27 cellular contexts compared by ENCODE assay signal in the genomic region with DNA sequence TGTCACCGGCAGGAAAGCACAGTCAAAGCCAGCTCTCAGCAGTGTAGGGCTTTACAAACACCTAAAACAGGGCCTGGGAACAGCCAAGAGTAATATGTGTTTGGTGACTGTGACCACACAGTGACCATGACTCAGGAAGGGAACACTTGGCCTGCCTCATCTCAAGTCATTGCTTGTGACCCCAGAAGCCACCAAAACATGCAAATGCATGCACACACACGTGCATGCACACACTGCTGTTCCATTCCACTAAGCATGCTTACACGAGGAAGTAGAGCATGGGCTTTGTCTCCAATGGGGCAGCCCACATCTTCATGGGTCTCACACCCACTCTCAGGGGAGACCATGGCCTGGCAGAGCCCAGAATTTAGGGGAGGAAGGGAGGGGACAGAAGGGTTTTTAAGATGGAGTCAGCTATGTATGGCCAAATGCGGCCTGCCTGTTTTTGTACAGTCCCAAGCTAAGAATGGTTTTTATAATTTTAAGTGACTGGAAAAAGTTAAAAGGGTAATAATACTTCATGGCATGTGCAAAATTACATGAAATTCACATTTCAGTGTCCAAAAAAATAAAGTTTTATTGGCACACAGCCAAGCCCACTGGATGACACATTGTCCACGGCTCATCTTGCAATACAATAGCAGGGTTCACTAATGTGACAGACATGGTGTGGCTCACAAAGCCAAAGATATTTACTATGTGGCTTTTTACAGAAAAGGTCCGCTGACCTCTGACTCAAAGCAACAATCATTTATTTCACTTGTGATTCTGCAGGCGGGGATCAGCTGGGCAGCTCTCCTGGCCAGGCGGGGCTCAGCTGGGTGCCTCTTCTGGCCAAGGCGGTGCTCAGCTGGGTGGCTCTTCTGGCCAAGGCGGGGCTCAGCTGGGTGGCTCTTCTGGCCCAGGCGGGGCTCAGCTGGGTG. TPM values are rescaled to one million over a fixed set of nuclear protein-coding genes. Genes with fewer than 3 reads are reported as not detected.
DNase-seq lines count a peak whose midpoint lies in the region; ATAC-seq, FAIRE-seq and TF ChIP-seq lines count a peak whose summit lies in the region.
"Had no signal": no experiment of that assay in that cellular context is flagged by ENCODE, and none has a peak within 500 bp of the region (broad histone marks: within the 10 kb centered on the region; RNA-seq: fewer than 3 reads in every experiment).

No MANE protein-coding gene starts in this region.

- DNase-seq in EL (peak; percentile 23), LHCN-M2 (ENCODE audit: low read depth) (peak; percentile 43), astrocyte (ENCODE audit: low read depth) (peak; percentile 20), memory B cell (ENCODE audit: low spot score in 2 of 2) (no peak), nucleus accumbens (lab: John Stamatoyannopoulos, UW) (no peak), NCI-H510A (lab: John Stamatoyannopoulos, UW) (no peak), globus pallidus (ENCODE audit: low spot score) (no peak)
- DNase-seq: activated CD4-positive, alpha-beta T cell treated with anti-CD3 and anti-CD28 coated beads, Interleukin-2, amount 50 U/mL, for 1 hour; AML-193; aorta; DMS79 treated with DMSO at 0.1 percent for 48 hours; erythroblast; gastrocnemius medialis; lower lobe of right lung; NCI-H1105 treated with DMSO at 0.1 percent for 48 hours; NCI-H2029 treated with DMSO at 0.1 percent for 48 hours; stimulated activated CD4-positive, alpha-beta T cell treated with anti-CD3 and anti-CD28 coated beads, Interleukin-2, amount 100 ng/mL, for 48 hours; stimulated activated naive CD4-positive, alpha-beta T cell treated with Interleukin-2 at 50 U/mL for 16 hours; T-helper 17 cell had no signal

- FAIRE-seq in astrocyte (lab: Jason Lieb, UNC): no peak
- FAIRE-seq: keratinocyte had no signal

- H2AFZ ChIP-seq in astrocyte (ENCODE audit: low read depth, low read length): no peak overlapping the region

- no peak overlapping the region for H3K27ac Mint-ChIP-seq in astrocyte (ENCODE audit: unreplicated experiment)
- H3K27ac Mint-ChIP-seq in memory B cell: no peak overlapping the region
- H3K27ac Mint-ChIP-seq: activated naive CD4-positive, alpha-beta T cell treated with anti-CD3 and anti-CD28 coated beads, Interleukin-2, amount 50 U/mL, for 24 hours; activated T-helper 1 cell treated with anti-CD3 and anti-CD28 coated beads, Interleukin-12 subunit alpha, Interleukin-12 subunit beta, Interleukin-2, Interleukin-4 antibody, amounts not matched to agents 30 ng/mL and 10 ng/mL and 1 ng/mL, durations not matched to agents 14 hours and 24 hours and 36 hours; T-helper 17 cell had no signal

- no peaks in the 10 kb centered on the region for H3K36me3 ChIP-seq in astrocyte (ENCODE audit: insufficient read depth, low read length)
- H3K36me3 ChIP-seq: gastrocnemius medialis, lower lobe of right lung, thoracic aorta had no signal

- H3K4me1 Mint-ChIP-seq in astrocyte (ENCODE audit: low read depth, unreplicated experiment) (no peaks in the 10 kb centered on the region), memory B cell (peaks cover 10% of the 10 kb centered on the region)
- H3K4me1 Mint-ChIP-seq: activated naive CD4-positive, alpha-beta T cell treated with anti-CD3 and anti-CD28 coated beads, Interleukin-2, amount 50 U/mL, for 24 hours; T-helper 17 cell had no signal

- H3K27me3 ChIP-seq in astrocyte (ENCODE audit: insufficient read depth, low read length): peaks cover 10% of the 10 kb centered on the region

- no peak overlapping the region for H3K4me3 Mint-ChIP-seq in astrocyte (ENCODE audit: unreplicated experiment)
- no peak overlapping the region for H3K4me3 Mint-ChIP-seq in memory B cell
- H3K4me3 Mint-ChIP-seq: activated naive CD4-positive, alpha-beta T cell treated with anti-CD3 and anti-CD28 coated beads, Interleukin-2, amount 50 U/mL, for 24 hours; activated T-helper 1 cell treated with anti-CD3 and anti-CD28 coated beads, Interleukin-12 subunit alpha, Interleukin-12 subunit beta, Interleukin-2, Interleukin-4 antibody, amounts not matched to agents 30 ng/mL and 10 ng/mL and 1 ng/mL, durations not matched to agents 14 hours and 24 hours and 36 hours; T-helper 17 cell had no signal

- H3K36me3 Mint-ChIP-seq in astrocyte (ENCODE audit: low read depth, unreplicated experiment) (peaks cover 4% of the 10 kb centered on the region), memory B cell (peaks cover 4% of the 10 kb centered on the region)

- no peak for TF ChIP-seq CTCF in astrocyte (IDR thresholded peaks at IDR 0.05; ENCODE audit: insufficient read depth, low read depth, low read length)

- H3K79me2 ChIP-seq in astrocyte (ENCODE audit: insufficient read depth, low read length): no peaks in the 10 kb centered on the region

- peaks cover 4% of the 10 kb centered on the region for H3K4me1 ChIP-seq in astrocyte (ENCODE audit: insufficient read depth, low read length)
- H3K4me1 ChIP-seq: gastrocnemius medialis, lower lobe of right lung had no signal

- peak; percentile 18 for ATAC-seq in memory B cell (ENCODE audit: low read depth)
- ATAC-seq: gastrocnemius medialis, lower lobe of right lung, T-helper 17 cell had no signal

- H3K27ac ChIP-seq in astrocyte (ENCODE audit: low read depth, low read length): no peak overlapping the region
- H3K27ac ChIP-seq: gastrocnemius medialis, KMS-11, lower lobe of right lung, thoracic aorta, VCaP had no signal

- peaks cover 13% of the 10 kb centered on the region for H3K9me3 ChIP-seq in astrocyte (ENCODE audit: insufficient read depth, low read depth, low read length)
- H3K9me3 ChIP-seq: gastrocnemius medialis had no signal

- no peak overlapping the region for H3K4me2 ChIP-seq in astrocyte (ENCODE audit: low read length)
- H3K4me2 ChIP-seq: KMS-11, smooth muscle cell had no signal

- H3K9ac ChIP-seq in astrocyte (ENCODE audit: low read length): no peak overlapping the region
- H3K9ac ChIP-seq: KMS-11 had no signal

- no peak overlapping the region for H3K4me3 ChIP-seq in astrocyte (ENCODE audit: insufficient read depth, low read depth, low read length)
- H3K4me3 ChIP-seq: gastrocnemius medialis, lower lobe of right lung, smooth muscle cell, thoracic aorta had no signal

- H3K27me3 Mint-ChIP-seq in astrocyte (ENCODE audit: low read depth, unreplicated experiment): peaks cover 27% of the 10 kb centered on the region
- no peaks in the 10 kb centered on the region for H3K27me3 Mint-ChIP-seq in memory B cell
- H3K27me3 Mint-ChIP-seq: activated naive CD4-positive, alpha-beta T cell treated with anti-CD3 and anti-CD28 coated beads, Interleukin-2, amount 50 U/mL, for 24 hours had no signal

- H4K20me1 ChIP-seq in astrocyte (ENCODE audit: insufficient read depth, low read length): no peaks in the 10 kb centered on the region

- H3K9me3 Mint-ChIP-seq in astrocyte (ENCODE audit: unreplicated experiment): peaks cover 2% of the 10 kb centered on the region
- H3K9me3 Mint-ChIP-seq in memory B cell: peaks cover 4% of the 10 kb centered on the region

RNA-seq across cellular contexts. Expression of a gene that starts 17.3 kb away (rescaled TPM):
- not detected in 2 replicates for total RNA-seq in LHCN-M2 (2014; rRNA removed)
- polyA plus RNA-seq in LHCN-M2 (2012): not detected
- total RNA-seq in astrocyte: 2.0 and 2.1 TPM in 2 replicates
- total RNA-seq: aorta, gastrocnemius medialis, pulmonary artery endothelial cell, thoracic aorta had no signal
- polyA plus RNA-seq: aorta, keratinocyte had no signal

RNA-seq across cellular contexts. Expression of a gene that starts 29.0 kb away (rescaled TPM):
- 0.06 TPM in 1 of 2 replicates, not detected in the other for total RNA-seq in LHCN-M2 (2014; rRNA removed)
- 0.04 TPM for polyA plus RNA-seq in LHCN-M2 (2012)
- total RNA-seq in astrocyte: 4.5 and 6.5 TPM in 2 replicates
- total RNA-seq: activated T-helper 1 cell treated with anti-CD3 and anti-CD28 coated beads, Interleukin-12 subunit alpha, Interleukin-12 subunit beta, Interleukin-2, Interleukin-4 antibody, amounts not matched to agents 30 ng/mL and 10 ng/mL and 1 ng/mL, durations not matched to agents 14 hours and 24 hours and 36 hours; aorta; gastrocnemius medialis; lower lobe of right lung; pulmonary artery endothelial cell; thoracic aorta had no signal
- polyA plus RNA-seq: aorta, keratinocyte had no signal

Comparison
In these comparisons a context has a peak if more than half of its experiments do, and no peak if none do; other contexts are left out.
1. DNase-seq: peak in EL (single experiment), LHCN-M2 (single experiment) and astrocyte (single experiment); none in memory B cell (0 of 2), nucleus accumbens (0 of 56), NCI-H510A (single experiment) and globus pallidus (single experiment).